Comparison of ENCODE assay signal across 8 cellular contexts in the genomic region with DNA sequence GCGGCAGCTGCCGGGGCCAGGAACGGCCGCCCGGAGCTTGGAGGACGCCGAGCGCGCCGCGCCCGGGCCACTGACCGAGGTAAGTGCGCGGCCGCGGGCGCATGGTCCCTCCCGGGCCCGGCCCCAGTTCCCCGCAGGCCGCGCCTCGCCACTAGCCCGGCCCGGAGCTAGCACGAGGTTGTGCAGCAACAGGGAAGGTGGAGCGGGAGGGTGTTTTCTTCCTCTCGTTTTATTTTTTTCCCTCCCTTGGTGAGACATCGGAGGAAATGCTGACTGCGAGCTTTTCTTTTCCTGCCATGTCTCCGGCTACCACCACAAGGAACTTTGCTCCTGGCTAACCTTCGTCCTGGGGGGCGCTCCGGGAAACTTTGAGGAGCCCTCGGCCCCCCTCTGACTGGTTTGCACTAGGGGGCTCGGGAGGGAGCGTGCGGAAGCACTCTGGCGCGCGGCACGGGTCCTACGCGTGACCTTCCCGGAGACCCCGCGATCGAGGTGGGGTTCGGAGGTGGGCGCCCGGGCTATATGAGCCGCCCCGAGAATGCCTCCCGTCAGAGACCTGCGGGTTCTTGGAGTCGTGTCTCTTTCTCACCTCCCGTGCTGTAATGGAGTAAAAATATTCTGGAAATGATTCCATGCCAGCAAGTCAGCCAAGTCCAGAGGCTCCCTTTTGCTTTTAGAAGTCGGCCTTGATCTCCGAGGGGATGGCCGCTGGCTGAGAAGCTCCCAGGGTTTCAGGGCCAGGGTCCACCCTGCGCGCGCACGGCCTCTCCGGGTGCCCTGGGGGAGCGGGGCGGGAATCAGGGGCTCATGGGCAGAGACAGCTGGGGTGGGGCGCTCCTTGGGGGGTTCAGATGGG. TPM values are rescaled to one million over a fixed set of nuclear protein-coding genes. Genes with fewer than 3 reads are reported as not detected.
A peak's percentile ranks its signal among the peaks of the same experiment; 100 is the strongest.
DNase-seq lines count a peak whose midpoint lies in the region; ATAC-seq and FAIRE-seq lines count a peak whose summit lies in the region.

No MANE protein-coding gene starts in this region.

- H2BK15ac ChIP-seq in neuronal stem cell (ENCODE audit: low read length) = no peak overlapping the region

- peak overlapping the region; percentile 93 for H2AFZ ChIP-seq in neuronal stem cell (ENCODE audit: low read length)

- H3K4me2 ChIP-seq in BLaER1 treated with 17β-estradiol and CSF1 and Interleukin-3, amounts not matched to agents 10 nM and 100 nM = peak overlapping the region; percentile 97 to 100 (median 99)
- H3K4me2 ChIP-seq in neuronal stem cell (ENCODE audit: insufficient read depth, low read length, poor library complexity, severe bottlenecking) = peak overlapping the region; percentile 93

- peaks cover 2% of the 10 kb centered on the region for H3K79me1 ChIP-seq in neuronal stem cell (ENCODE audit: low read depth, low read length)

- ATAC-seq in GM18868 (IDR thresholded peaks at IDR 0.05; ENCODE audit: unreplicated experiment) (no peak), HG02642 (IDR thresholded peaks at IDR 0.05; ENCODE audit: poor library complexity, unreplicated experiment) (no peak)

- H2BK120ac ChIP-seq in neuronal stem cell (ENCODE audit: low read depth, low read length) = peak overlapping the region; percentile 26

- H3K27ac ChIP-seq in BLaER1 treated with 17β-estradiol and CSF1 and Interleukin-3, amounts not matched to agents 10 nM and 100 nM = peak overlapping the region in 9 of 11 experiments; percentile 53 to 88 (median 77); a peak in 19 of 22 replicates
- H3K27ac ChIP-seq in neuronal stem cell (replicated peaks; ENCODE audit: low read length) = no peak overlapping the region

- H3K36me3 ChIP-seq in BLaER1 treated with 17β-estradiol and CSF1 and Interleukin-3, amounts not matched to agents 10 nM and 100 nM = peaks cover 0 to 19% (median 0%) of the 10 kb centered on the region in 11 experiments; a peak in 5 of 22 replicates
- peaks cover 0 to 3% of the 10 kb centered on the region in 2 donors for H3K36me3 ChIP-seq in neuronal stem cell (replicated peaks in 1 of 2; ENCODE audit: control insufficient read depth in 2 of 2, insufficient read depth in 2 of 2, low read length in 2 of 2)

- DNase-seq in NCI-H510A treated with DMSO at 0.1 percent for 48 hours (lab: John Stamatoyannopoulos, UW) (peak; percentile 19), fibroblast of peridontal ligament (ENCODE audit: extremely low read depth) (peak; percentile 23), neuronal stem cell (ENCODE audit: low spot score) (no peak), urothelium cell line (ENCODE audit: low spot score) (no peak), midbrain (lab: John Stamatoyannopoulos, UW) (no peak)

- peaks cover 0 to 64% (median 0%) of the 10 kb centered on the region in 11 experiments; a peak in 9 of 22 replicates for H3K27me3 ChIP-seq in BLaER1 treated with 17β-estradiol and CSF1 and Interleukin-3, amounts not matched to agents 10 nM and 100 nM
- H3K27me3 ChIP-seq in neuronal stem cell (ENCODE audit: control insufficient read depth in 3 of 3, insufficient read depth in 3 of 3, low read depth in 1 of 3, low read length in 3 of 3) = peaks cover 10 to 78% (median 29%) of the 10 kb centered on the region in 3 experiments

- H3K4ac ChIP-seq in neuronal stem cell (ENCODE audit: low read length) = no peak overlapping the region

- peaks cover 59 to 100% (median 94%) of the 10 kb centered on the region in 10 experiments for H3K4me1 ChIP-seq in BLaER1 treated with 17β-estradiol and CSF1 and Interleukin-3, amounts not matched to agents 10 nM and 100 nM
- peaks cover 24 to 26% of the 10 kb centered on the region in 2 donors for H3K4me1 ChIP-seq in neuronal stem cell (ENCODE audit: control insufficient read depth in 2 of 2, insufficient read depth in 1 of 2, low read depth in 1 of 2, low read length in 2 of 2)

- H4K20me1 ChIP-seq in BLaER1 treated with 17β-estradiol and CSF1 and Interleukin-3, amounts not matched to agents 10 nM and 100 nM = peaks cover 0 to 67% (median 47%) of the 10 kb centered on the region in 11 experiments; a peak in 18 of 22 replicates

- H3K9me3 ChIP-seq in BLaER1 treated with 17β-estradiol and CSF1 and Interleukin-3, amounts not matched to agents 10 nM and 100 nM (replicated peaks in 1 of 11) = no peaks in the 10 kb centered on the region
- H3K9me3 ChIP-seq in neuronal stem cell (replicated peaks in 1 of 2; ENCODE audit: control insufficient read depth in 2 of 2, insufficient read depth in 1 of 2, low read depth in 1 of 2, low read length in 2 of 2) = no peaks in the 10 kb centered on the region

- no peak overlapping the region for H4K8ac ChIP-seq in neuronal stem cell (ENCODE audit: low read depth, low read length)

- no CpG with 5 or more reads among the region's 69 CpGs for WGBS in neuronal stem cell (ENCODE audit: extremely low coverage in 2 of 2, insufficient read length in 2 of 2, insufficient replicate concordance in 1 of 2), 2 donors

- no peak overlapping the region for H3K14ac ChIP-seq in neuronal stem cell (ENCODE audit: low read length)

- H3K23ac ChIP-seq in neuronal stem cell (ENCODE audit: low read depth, low read length, poor library complexity) = no peak overlapping the region

- H3K18ac ChIP-seq in neuronal stem cell (ENCODE audit: low read length) = peak overlapping the region; percentile 96

- H2BK12ac ChIP-seq in neuronal stem cell (ENCODE audit: low read length) = no peak overlapping the region

- H3K4me3 ChIP-seq in BLaER1 treated with 17β-estradiol and CSF1 and Interleukin-3, amounts not matched to agents 10 nM and 100 nM = peak overlapping the region; percentile 57 to 86 (median 69)
- peak overlapping the region; percentile 42 to 78 for H3K4me3 ChIP-seq in neuronal stem cell (ENCODE audit: low read length in 2 of 2)

- no peak for FAIRE-seq in urothelium cell line (lab: Jason Lieb, UNC)

- no peak overlapping the region for H2BK5ac ChIP-seq in neuronal stem cell (ENCODE audit: low read length)

- no peak overlapping the region for H2AK5ac ChIP-seq in neuronal stem cell (ENCODE audit: low read depth, low read length)

- H3K9ac ChIP-seq in BLaER1 treated with 17β-estradiol and CSF1 and Interleukin-3, amounts not matched to agents 10 nM and 100 nM = peak overlapping the region; percentile 44 to 88 (median 77); a peak in 21 of 22 replicates
- peak overlapping the region; percentile 72 for H3K9ac ChIP-seq in neuronal stem cell (ENCODE audit: low read depth, low read length, poor library complexity)

- no peak overlapping the region for H4K91ac ChIP-seq in neuronal stem cell (ENCODE audit: low read depth, low read length, poor library complexity)

RNA-seq across cellular contexts. Expression of a gene that starts 0.9 kb away (rescaled TPM):
- polyA plus RNA-seq in neuronal stem cell (2013, experiment 1 of 2) = 0.78 TPM
- 0.89 TPM for polyA plus RNA-seq in neuronal stem cell (2013, experiment 2 of 2)

Comparison
In these comparisons a context has a peak if more than half of its experiments do, and no peak if none do; other contexts are left out.
1. DNase-seq: peak in NCI-H510A treated with DMSO at 0.1 percent for 48 hours (single experiment) and fibroblast of peridontal ligament (single experiment); none in neuronal stem cell (single experiment), urothelium cell line (single experiment) and midbrain (single experiment).